21 cellular contexts compared by ENCODE assay signal in genomic region chr1:200784576-200784975, GRCh38.
"Had no signal": no experiment of that assay in that cellular context is flagged by ENCODE, and none has a peak within 500 bp of the region (broad histone marks: within the 10 kb centered on the region; RNA-seq: fewer than 3 reads in every experiment).

No MANE protein-coding gene starts in this region.

- FAIRE-seq: colon, endothelial cell of umbilical vein had no signal

- H3K9ac ChIP-seq: parathyroid adenoma had no signal

- ATAC-seq: activated naive CD4-positive, alpha-beta T cell treated with anti-CD3 and anti-CD28 coated beads, Interleukin-2, amount 50 U/mL, for 72 hours; esophagus mucosa; heart left ventricle; left cardiac atrium; right cardiac atrium; stimulated activated naive CD8-positive, alpha-beta T cell treated with anti-CD3 and anti-CD28 coated beads, Interleukin-15, Interleukin-2, amounts not matched to agents 100 U/mL and 50 U/mL, for 24 hours; upper lobe of right lung had no signal

- DNase-seq: activated CD4-positive, alpha-beta T cell treated with anti-CD3 and anti-CD28 coated beads for 1 hour; activated T-cell treated with anti-CD3 and anti-CD28 coated beads, Interleukin-2, amount 50 U/mL, for 1 hour; central memory CD4-positive, alpha-beta T cell; effector memory CD4-positive, alpha-beta T cell; heart left ventricle; islet precursor cell; left cardiac atrium; nucleus accumbens; right cardiac atrium; stimulated activated CD4-positive, alpha-beta T cell treated with anti-CD3 and anti-CD28 coated beads, Interleukin-12 subunit alpha, Interleukin-12 subunit beta, amount 100 ng/mL, for 4 hours; stimulated activated CD4-positive, alpha-beta T cell treated with anti-CD3 and anti-CD28 coated beads, Interleukin-4, amount 100 ng/mL, for 4 hours; stimulated activated naive CD8-positive, alpha-beta T cell treated with anti-CD3 and anti-CD28 coated beads, Interleukin-15, Interleukin-2, amounts not matched to agents 100 U/mL and 50 U/mL, for 24 hours; upper lobe of right lung had no signal

- H3K4me3 ChIP-seq: ascending aorta, heart left ventricle, upper lobe of right lung had no signal

- H3K9me3 Mint-ChIP-seq: activated naive CD4-positive, alpha-beta T cell treated with anti-CD3 and anti-CD28 coated beads, Interleukin-2, amount 50 U/mL, for 72 hours; T-helper 2 cell treated with Interferon-gamma antibody and Interleukin-4, amounts not matched to agents 5 μg/mL and 100 μg/mL, for 36 hours had no signal

- H3K9me3 ChIP-seq: ascending aorta, upper lobe of right lung had no signal

- H3K4me1 ChIP-seq: parathyroid adenoma had no signal

- H3K27ac ChIP-seq: ascending aorta, heart left ventricle, parathyroid adenoma, upper lobe of right lung, VCaP had no signal

- H3K4me3 Mint-ChIP-seq: T-helper 2 cell treated with Interferon-gamma antibody and Interleukin-4, amounts not matched to agents 5 μg/mL and 100 μg/mL, for 36 hours had no signal

- H3K27me3 ChIP-seq: ascending aorta, heart left ventricle, upper lobe of right lung had no signal

- H3K27ac Mint-ChIP-seq: activated naive CD4-positive, alpha-beta T cell treated with anti-CD3 and anti-CD28 coated beads, Interleukin-2, amount 50 U/mL, for 72 hours; T-helper 2 cell treated with Interferon-gamma antibody and Interleukin-4, amounts not matched to agents 5 μg/mL and 100 μg/mL, for 36 hours had no signal

- H2AFZ ChIP-seq: parathyroid adenoma had no signal
